ENCODE assay signal across 1 cellular context in genomic region chr7:124275411-124275810, GRCh38.
TF ChIP-seq lines count a peak whose summit lies in the region.

No MANE protein-coding gene starts in this region.

TF ChIP-seq in GM23338, 12 proteins besides CTCF, POLR2A, EP300 and RAD21 (continued from another document):
- TF ChIP-seq, protein P1, sequence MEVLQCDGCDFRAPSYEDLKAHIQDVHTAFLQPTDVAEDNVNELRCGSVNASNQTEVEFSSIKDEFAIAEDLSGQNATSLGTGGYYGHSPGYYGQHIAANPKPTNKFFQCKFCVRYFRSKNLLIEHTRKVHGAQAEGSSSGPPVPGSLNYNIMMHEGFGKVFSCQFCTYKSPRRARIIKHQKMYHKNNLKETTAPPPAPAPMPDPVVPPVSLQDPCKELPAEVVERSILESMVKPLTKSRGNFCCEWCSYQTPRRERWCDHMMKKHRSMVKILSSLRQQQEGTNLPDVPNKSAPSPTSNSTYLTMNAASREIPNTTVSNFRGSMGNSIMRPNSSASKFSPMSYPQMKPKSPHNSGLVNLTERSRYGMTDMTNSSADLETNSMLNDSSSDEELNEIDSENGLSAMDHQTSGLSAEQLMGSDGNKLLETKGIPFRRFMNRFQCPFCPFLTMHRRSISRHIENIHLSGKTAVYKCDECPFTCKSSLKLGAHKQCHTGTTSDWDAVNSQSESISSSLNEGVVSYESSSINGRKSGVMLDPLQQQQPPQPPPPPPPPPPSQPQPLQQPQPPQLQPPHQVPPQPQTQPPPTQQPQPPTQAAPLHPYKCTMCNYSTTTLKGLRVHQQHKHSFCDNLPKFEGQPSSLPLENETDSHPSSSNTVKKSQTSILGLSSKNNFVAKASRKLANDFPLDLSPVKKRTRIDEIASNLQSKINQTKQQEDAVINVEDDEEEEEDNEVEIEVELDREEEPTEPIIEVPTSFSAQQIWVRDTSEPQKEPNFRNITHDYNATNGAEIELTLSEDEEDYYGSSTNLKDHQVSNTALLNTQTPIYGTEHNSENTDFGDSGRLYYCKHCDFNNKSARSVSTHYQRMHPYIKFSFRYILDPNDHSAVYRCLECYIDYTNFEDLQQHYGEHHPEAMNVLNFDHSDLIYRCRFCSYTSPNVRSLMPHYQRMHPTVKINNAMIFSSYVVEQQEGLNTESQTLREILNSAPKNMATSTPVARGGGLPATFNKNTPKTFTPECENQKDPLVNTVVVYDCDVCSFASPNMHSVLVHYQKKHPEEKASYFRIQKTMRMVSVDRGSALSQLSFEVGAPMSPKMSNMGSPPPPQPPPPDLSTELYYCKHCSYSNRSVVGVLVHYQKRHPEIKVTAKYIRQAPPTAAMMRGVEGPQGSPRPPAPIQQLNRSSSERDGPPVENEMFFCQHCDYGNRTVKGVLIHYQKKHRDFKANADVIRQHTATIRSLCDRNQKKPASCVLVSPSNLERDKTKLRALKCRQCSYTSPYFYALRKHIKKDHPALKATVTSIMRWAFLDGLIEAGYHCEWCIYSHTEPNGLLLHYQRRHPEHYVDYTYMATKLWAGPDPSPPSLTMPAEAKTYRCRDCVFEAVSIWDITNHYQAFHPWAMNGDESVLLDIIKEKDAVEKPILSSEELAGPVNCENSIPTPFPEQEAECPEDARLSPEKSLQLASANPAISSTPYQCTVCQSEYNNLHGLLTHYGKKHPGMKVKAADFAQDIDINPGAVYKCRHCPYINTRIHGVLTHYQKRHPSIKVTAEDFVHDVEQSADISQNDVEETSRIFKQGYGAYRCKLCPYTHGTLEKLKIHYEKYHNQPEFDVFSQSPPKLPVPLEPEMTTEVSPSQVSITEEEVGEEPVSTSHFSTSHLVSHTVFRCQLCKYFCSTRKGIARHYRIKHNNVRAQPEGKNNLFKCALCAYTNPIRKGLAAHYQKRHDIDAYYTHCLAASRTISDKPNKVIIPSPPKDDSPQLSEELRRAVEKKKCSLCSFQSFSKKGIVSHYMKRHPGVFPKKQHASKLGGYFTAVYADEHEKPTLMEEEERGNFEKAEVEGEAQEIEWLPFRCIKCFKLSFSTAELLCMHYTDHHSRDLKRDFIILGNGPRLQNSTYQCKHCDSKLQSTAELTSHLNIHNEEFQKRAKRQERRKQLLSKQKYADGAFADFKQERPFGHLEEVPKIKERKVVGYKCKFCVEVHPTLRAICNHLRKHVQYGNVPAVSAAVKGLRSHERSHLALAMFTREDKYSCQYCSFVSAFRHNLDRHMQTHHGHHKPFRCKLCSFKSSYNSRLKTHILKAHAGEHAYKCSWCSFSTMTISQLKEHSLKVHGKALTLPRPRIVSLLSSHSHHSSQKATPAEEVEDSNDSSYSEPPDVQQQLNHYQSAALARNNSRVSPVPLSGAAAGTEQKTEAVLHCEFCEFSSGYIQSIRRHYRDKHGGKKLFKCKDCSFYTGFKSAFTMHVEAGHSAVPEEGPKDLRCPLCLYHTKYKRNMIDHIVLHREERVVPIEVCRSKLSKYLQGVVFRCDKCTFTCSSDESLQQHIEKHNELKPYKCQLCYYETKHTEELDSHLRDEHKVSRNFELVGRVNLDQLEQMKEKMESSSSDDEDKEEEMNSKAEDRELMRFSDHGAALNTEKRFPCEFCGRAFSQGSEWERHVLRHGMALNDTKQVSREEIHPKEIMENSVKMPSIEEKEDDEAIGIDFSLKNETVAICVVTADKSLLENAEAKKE (CRISPR knock-in tag; IDR thresholded peaks at IDR 0.05) = no peak
- TF ChIP-seq EZH2 (IDR thresholded peaks at IDR 0.05; ENCODE audit: low read depth, unreplicated experiment) = no peak
